Comparison of ENCODE assay signal across 17 cellular contexts in the genomic region with DNA sequence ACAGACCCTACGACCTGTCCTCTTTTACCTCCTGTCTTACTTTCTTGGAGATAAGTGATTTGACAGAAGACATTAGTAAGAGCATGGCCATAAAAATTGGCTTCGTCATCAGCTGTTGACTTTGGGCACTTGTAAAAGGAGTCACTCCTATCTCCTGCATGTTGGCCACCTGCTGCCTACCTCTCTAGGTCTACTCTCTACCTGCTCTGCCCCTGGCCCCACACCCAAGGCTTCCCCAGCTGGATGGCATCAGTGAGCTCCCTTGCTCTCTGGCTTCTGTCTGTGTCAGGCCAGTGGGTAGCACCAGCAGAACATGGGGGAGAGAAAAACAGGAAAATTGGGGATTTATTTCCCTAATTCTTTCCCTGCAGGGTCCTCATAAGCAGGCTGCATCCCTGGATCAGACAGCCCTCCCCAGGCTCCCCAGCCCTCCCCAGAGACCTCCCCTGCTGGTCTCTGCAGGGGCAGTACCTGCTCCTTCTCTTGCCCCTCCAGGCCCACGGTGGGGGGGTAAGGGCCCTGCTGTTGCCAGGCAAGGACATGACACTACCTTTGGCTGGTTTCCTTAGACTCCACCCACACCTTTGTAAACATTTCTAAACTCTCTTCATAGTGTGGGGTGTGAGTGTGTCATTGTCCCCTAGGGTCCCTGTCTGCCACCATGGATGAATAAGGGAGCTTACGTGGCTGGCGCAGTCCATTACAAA.
"Had no signal": no experiment of that assay in that cellular context is flagged by ENCODE, and none has a peak within 500 bp of the region (broad histone marks: within the 10 kb centered on the region; RNA-seq: fewer than 3 reads in every experiment).

No MANE protein-coding gene starts in this region.

- DNase-seq: activated CD4-positive, alpha-beta T cell treated with anti-CD3 and anti-CD28 coated beads, Interleukin-2, amount 50 U/mL, for 1 hour; activated CD8-positive, alpha-beta memory T cell treated with anti-CD3 and anti-CD28 coated beads for 24 hours; activated naive CD4-positive, alpha-beta T cell; activated naive CD8-positive, alpha-beta T cell treated with anti-CD3 and anti-CD28 coated beads, Interleukin-2, amount 10 ng/mL, durations not matched to agents 7 days and 5 days; erythroblast; left ventricle myocardium inferior; nucleus accumbens; right cardiac atrium; stimulated activated naive CD8-positive, alpha-beta T cell treated with anti-CD3 and anti-CD28 coated beads, Interleukin-15, Interleukin-2, amounts not matched to agents 100 U/mL and 50 U/mL, for 24 hours; T-cell; T-helper 9 cell; upper lobe of left lung had no signal

- H3K4me2 ChIP-seq: hepatocyte had no signal

- H3K27ac ChIP-seq: ascending aorta, dorsolateral prefrontal cortex, hepatocyte, left ventricle myocardium inferior, skin epidermis, upper lobe of left lung had no signal

- ATAC-seq: naive thymus-derived CD8-positive, alpha-beta T cell; right cardiac atrium; stimulated activated naive CD8-positive, alpha-beta T cell treated with anti-CD3 and anti-CD28 coated beads, Interleukin-15, Interleukin-2, amounts not matched to agents 100 U/mL and 50 U/mL, for 24 hours; T-cell had no signal

- H3K4me1 Mint-ChIP-seq: activated naive CD8-positive, alpha-beta T cell treated with anti-CD3 and anti-CD28 coated beads, Interleukin-2, amount 10 ng/mL, durations not matched to agents 7 days and 5 days; naive thymus-derived CD8-positive, alpha-beta T cell; T-cell had no signal

- H3K4me3 ChIP-seq: ascending aorta, dorsolateral prefrontal cortex, hepatocyte, left ventricle myocardium inferior, skin epidermis, upper lobe of left lung had no signal

- H3K36me3 ChIP-seq: ascending aorta, left ventricle myocardium inferior, upper lobe of left lung had no signal

- H3K4me3 Mint-ChIP-seq: activated naive CD8-positive, alpha-beta T cell treated with anti-CD3 and anti-CD28 coated beads, Interleukin-2, amount 10 ng/mL, durations not matched to agents 7 days and 5 days; T-cell had no signal

- H3K27me3 ChIP-seq: ascending aorta, hepatocyte, upper lobe of left lung had no signal

- H3K4me1 ChIP-seq: ascending aorta, upper lobe of left lung had no signal

- H3K27ac Mint-ChIP-seq: activated naive CD8-positive, alpha-beta T cell treated with anti-CD3 and anti-CD28 coated beads, Interleukin-2, amount 10 ng/mL, durations not matched to agents 7 days and 5 days; naive thymus-derived CD8-positive, alpha-beta T cell; T-cell had no signal

- H3K9me3 Mint-ChIP-seq: activated naive CD8-positive, alpha-beta T cell treated with anti-CD3 and anti-CD28 coated beads, Interleukin-2, amount 10 ng/mL, durations not matched to agents 7 days and 5 days; T-cell had no signal

- H3K9me3 ChIP-seq: ascending aorta, left ventricle myocardium inferior, upper lobe of left lung had no signal

- H3K79me2 ChIP-seq: hepatocyte had no signal

- H3K36me3 Mint-ChIP-seq: activated naive CD8-positive, alpha-beta T cell treated with anti-CD3 and anti-CD28 coated beads, Interleukin-2, amount 10 ng/mL, durations not matched to agents 7 days and 5 days; naive thymus-derived CD8-positive, alpha-beta T cell; T-cell had no signal

- H2AFZ ChIP-seq: hepatocyte had no signal
